ENCODE assay signal across 8 cellular contexts in the genomic region with DNA sequence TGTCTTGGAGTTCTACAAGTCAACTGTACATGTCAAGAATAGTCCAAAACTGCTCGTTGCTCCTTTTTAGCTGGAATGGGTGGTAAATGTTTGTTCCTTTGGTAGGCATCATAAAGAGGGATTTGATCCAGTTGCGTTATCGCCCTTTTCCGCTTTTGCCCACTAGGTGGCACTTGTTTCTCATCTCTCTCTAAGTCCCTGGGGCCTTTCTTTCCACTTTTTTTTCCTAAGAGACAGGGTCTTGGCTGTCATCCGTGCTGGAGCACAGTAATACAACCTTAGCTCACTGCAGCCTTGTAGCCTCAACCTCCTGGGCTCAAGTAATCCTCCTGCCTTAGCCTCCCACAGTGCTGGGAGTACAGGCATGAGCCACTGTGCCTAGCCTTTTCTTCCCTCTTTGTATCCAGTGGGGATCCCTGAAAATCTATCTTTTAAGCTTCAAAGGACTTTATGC. TPM values are rescaled to one million over a fixed set of nuclear protein-coding genes. Genes with fewer than 3 reads are reported as not detected.
A peak's percentile ranks its signal among the peaks of the same experiment; 100 is the strongest.
DNase-seq lines count a peak whose midpoint lies in the region; ATAC-seq, FAIRE-seq and TF ChIP-seq lines count a peak whose summit lies in the region.

No MANE protein-coding gene starts in this region.

- no peak overlapping the region for H2BK12ac ChIP-seq in H1 (ENCODE audit: low read depth, low read length)

- TF ChIP-seq EP300 in H1 (IDR thresholded peaks at IDR 0.05; ENCODE audit: borderline replicate concordance in 1 of 2, low read depth in 2 of 2, low read length in 2 of 2) = no peak

- H3K23me2 ChIP-seq in H1 (ENCODE audit: low read depth, low read length) = no peaks in the 10 kb centered on the region

- H4K20me1 ChIP-seq in H1 (replicated peaks in 1 of 2; ENCODE audit: control insufficient read depth in 1 of 2, insufficient read depth in 2 of 2, low read length in 2 of 2) = peaks cover 0 to 1% of the 10 kb centered on the region in 2 experiments

- H3K27ac ChIP-seq in H1 (ENCODE audit: low read depth, low read length) = no peak overlapping the region

- no peak overlapping the region for H3K56ac ChIP-seq in H1 (replicated peaks; ENCODE audit: insufficient read length, low read depth, low read length)

- no peak overlapping the region for H4K5ac ChIP-seq in H1 (ENCODE audit: insufficient read length, low read depth, low read length)

- POLR2A ChIA-PET in activated CD4-positive, alpha-beta memory T cell treated with anti-CD3 and anti-CD28 coated beads for 36 hours (lab: Charles Lee) = no interaction called here
- POLR2A ChIA-PET in H1 (lab: Charles Lee; ENCODE audit: partially characterized antibody) = interaction anchor here (1.1 to 3.5 kb wide), 8 partner anchors 8 to 60 kb away, joined by 3 to 10 read pairs (median 5); partner anchors contain the start of genes GTPBP2, POLH and XPO5

- DNase-seq in CD1c-positive myeloid dendritic cell (ENCODE audit: extremely low spot score) (peak; percentile 66), HPDE6-E6E7 (ENCODE audit: extremely low spot score) (peak; percentile 39), NCI-H774 (lab: John Stamatoyannopoulos, UW) (peak; percentile 50), H1 (ENCODE audit: low read depth in 1 of 2, low spot score in 2 of 2) (peak; percentile 17 to 84), mesothelial cell of epicardium (ENCODE audit: low spot score in 2 of 2, unreplicated experiment in 2 of 2) (peak in 1 of 2 experiments; percentile 72)
- peak; percentile 69 for DNase-seq in activated CD4-positive, alpha-beta memory T cell treated with anti-CD3 and anti-CD28 coated beads for 36 hours
- DNase-seq in stimulated activated naive B cell treated with anti-CD40 and anti-IgM and Interleukin-4, amounts not matched to agents 10 μg/mL and 1 μg/mL and 100 μg/mL, for 72 hours = no peak

- peaks cover 2 to 9% (median 5%) of the 10 kb centered on the region in 4 experiments; a peak in 5 of 8 replicates for H3K36me3 ChIP-seq in H1 (ENCODE audit: control insufficient read depth in 2 of 4, insufficient read depth in 4 of 4, low read length in 3 of 4)

- H3K9me3 ChIP-seq in H1 (ENCODE audit: insufficient read depth in 2 of 2, low read depth in 1 of 2, low read length in 1 of 2) = no peaks in the 10 kb centered on the region

- H3K36me3 Mint-ChIP-seq in activated CD4-positive, alpha-beta memory T cell treated with anti-CD3 and anti-CD28 coated beads for 36 hours = peaks cover 37% of the 10 kb centered on the region
- peaks cover 21% of the 10 kb centered on the region for H3K36me3 Mint-ChIP-seq in mesothelial cell of epicardium
- peaks cover 22 to 32% of the 10 kb centered on the region in 2 donors for H3K36me3 Mint-ChIP-seq in stimulated activated naive B cell treated with anti-CD40 and anti-IgM and Interleukin-4, amounts not matched to agents 10 μg/mL and 1 μg/mL and 100 μg/mL, for 72 hours

- H2AK5ac ChIP-seq in H1 (ENCODE audit: low read depth, low read length) = no peak overlapping the region

- no peak overlapping the region for H4K91ac ChIP-seq in H1 (replicated peaks; ENCODE audit: insufficient read length, low read length)

- no peak overlapping the region for H2BK5ac ChIP-seq in H1 (ENCODE audit: low read depth, low read length)

- no peak overlapping the region for H3K4me3 Mint-ChIP-seq in activated CD4-positive, alpha-beta memory T cell treated with anti-CD3 and anti-CD28 coated beads for 36 hours
- no peak overlapping the region for H3K4me3 Mint-ChIP-seq in mesothelial cell of epicardium
- no peak overlapping the region for H3K4me3 Mint-ChIP-seq in stimulated activated naive B cell treated with anti-CD40 and anti-IgM and Interleukin-4, amounts not matched to agents 10 μg/mL and 1 μg/mL and 100 μg/mL, for 72 hours

- ATAC-seq in stimulated activated naive B cell treated with anti-CD40 and anti-IgM and Interleukin-4, amounts not matched to agents 10 μg/mL and 1 μg/mL and 100 μg/mL, for 72 hours (replicated peaks) = peak; percentile 38 to 50
- no peak for ATAC-seq in HG02884 (IDR thresholded peaks at IDR 0.05; ENCODE audit: unreplicated experiment)

- no peak overlapping the region for H2BK120ac ChIP-seq in H1 (replicated peaks; ENCODE audit: low read depth, low read length)

- H3K79me2 ChIP-seq in H1 (ENCODE audit: control insufficient read depth in 1 of 2, insufficient read depth in 2 of 2, low read length in 2 of 2) = no peaks in the 10 kb centered on the region

- CTCF ChIA-PET in activated CD4-positive, alpha-beta memory T cell treated with anti-CD3 and anti-CD28 coated beads for 36 hours (lab: Charles Lee) = interaction anchor here (0.7 to 2.4 kb wide), 20 partner anchors 8 to 475 kb away, joined by 3 to 23 read pairs (median 4); partner anchors contain the start of genes GTPBP2, MAD2L1BP, POLR1C and YIPF3
- CTCF ChIA-PET in H1 (lab: Charles Lee; ENCODE audit: partially characterized antibody) = interaction anchor here (0.7 to 3.6 kb wide), 22 partner anchors 10 to 474 kb away, joined by 3 to 23 read pairs (median 4); partner anchors contain the start of genes GTPBP2 and RSPH9

- H3K27me3 Mint-ChIP-seq in activated CD4-positive, alpha-beta memory T cell treated with anti-CD3 and anti-CD28 coated beads for 36 hours = no peaks in the 10 kb centered on the region
- H3K27me3 Mint-ChIP-seq in mesothelial cell of epicardium (ENCODE audit: low read depth) = no peaks in the 10 kb centered on the region
- no peaks in the 10 kb centered on the region for H3K27me3 Mint-ChIP-seq in stimulated activated naive B cell treated with anti-CD40 and anti-IgM and Interleukin-4, amounts not matched to agents 10 μg/mL and 1 μg/mL and 100 μg/mL, for 72 hours

- peak; percentile 64 to 72 for TF ChIP-seq RAD21 in H1 (IDR thresholded peaks at IDR 0.05 in 1 of 2, conservative IDR thresholded peaks at IDR 0.05 in 1 of 2; ENCODE audit: low read depth in 2 of 2, low read length in 2 of 2)

- no peak overlapping the region for H3K4me2 ChIP-seq in H1 (ENCODE audit: insufficient read depth in 1 of 2, low read depth in 2 of 2, low read length in 2 of 2)

- H2BK15ac ChIP-seq in H1 (ENCODE audit: low read length) = no peak overlapping the region

- no peak overlapping the region for H2BK20ac ChIP-seq in H1 (ENCODE audit: low read length)

- no peak overlapping the region for H3K9ac ChIP-seq in H1 (replicated peaks in 1 of 4; ENCODE audit: extremely low read depth in 1 of 4, low read depth in 3 of 4, low read length in 3 of 4)

- no peaks in the 10 kb centered on the region for H3K9me3 Mint-ChIP-seq in activated CD4-positive, alpha-beta memory T cell treated with anti-CD3 and anti-CD28 coated beads for 36 hours
- no peaks in the 10 kb centered on the region for H3K9me3 Mint-ChIP-seq in mesothelial cell of epicardium
- no peaks in the 10 kb centered on the region for H3K9me3 Mint-ChIP-seq in stimulated activated naive B cell treated with anti-CD40 and anti-IgM and Interleukin-4, amounts not matched to agents 10 μg/mL and 1 μg/mL and 100 μg/mL, for 72 hours

- TF ChIP-seq CTCF in H1 (IDR thresholded peaks at IDR 0.05; ENCODE audit: control extremely low read depth in 1 of 3, insufficient read depth in 1 of 3, low read depth in 1 of 3, low read length in 3 of 3) (peak; percentile 14 to 90 (median 72)), mesothelial cell of epicardium (IDR thresholded peaks at IDR 0.05; ENCODE audit: unreplicated experiment) (peak; percentile 83)

- H3K4me3 ChIP-seq in H1 (ENCODE audit: extremely low read depth in 1 of 4, insufficient read depth in 2 of 4, low read depth in 3 of 4, low read length in 4 of 4) = no peak overlapping the region

- no peak overlapping the region for H3K4ac ChIP-seq in H1 (replicated peaks; ENCODE audit: insufficient read length, low read depth, low read length)

- no peak overlapping the region for H3K23ac ChIP-seq in H1 (ENCODE audit: insufficient read length)

- no peak overlapping the region for H3K27ac Mint-ChIP-seq in activated CD4-positive, alpha-beta memory T cell treated with anti-CD3 and anti-CD28 coated beads for 36 hours
- no peak overlapping the region for H3K27ac Mint-ChIP-seq in mesothelial cell of epicardium
- H3K27ac Mint-ChIP-seq in stimulated activated naive B cell treated with anti-CD40 and anti-IgM and Interleukin-4, amounts not matched to agents 10 μg/mL and 1 μg/mL and 100 μg/mL, for 72 hours = no peak overlapping the region

- TF ChIP-seq POLR2A in H1 (IDR thresholded peaks at IDR 0.05; ENCODE audit: control extremely low read depth in 1 of 2, low read depth in 2 of 2, low read length in 2 of 2) = no peak

- no peaks in the 10 kb centered on the region for H3K27me3 ChIP-seq in H1 (replicated peaks in 1 of 4; ENCODE audit: control insufficient read depth in 3 of 4, extremely low read depth in 1 of 4, insufficient read depth in 3 of 4, low read length in 3 of 4)

- peaks cover 3% of the 10 kb centered on the region for H3K4me1 Mint-ChIP-seq in activated CD4-positive, alpha-beta memory T cell treated with anti-CD3 and anti-CD28 coated beads for 36 hours (ENCODE audit: low read depth)
- H3K4me1 Mint-ChIP-seq in mesothelial cell of epicardium = peaks cover 2% of the 10 kb centered on the region
- peaks cover 11 to 13% of the 10 kb centered on the region in 2 donors for H3K4me1 Mint-ChIP-seq in stimulated activated naive B cell treated with anti-CD40 and anti-IgM and Interleukin-4, amounts not matched to agents 10 μg/mL and 1 μg/mL and 100 μg/mL, for 72 hours

- WGBS in H1 (ENCODE audit: extremely low coverage in 1 of 2, insufficient coverage in 1 of 2, insufficient read length in 1 of 2, insufficient replicate concordance in 2 of 2, low coverage in 1 of 2, low lambda C conversion rate in 2 of 2, missing lambda C conversion rate in 1 of 2), 2 experiments = 12% methylated on average over 5 of the region's 5 CpGs; no CpG with 5 or more reads in 1 of the 2 experiments

- H3K4me1 ChIP-seq in H1 (replicated peaks in 1 of 4; ENCODE audit: control insufficient read depth in 3 of 4, insufficient read depth in 4 of 4, low read length in 3 of 4) = no peaks in the 10 kb centered on the region

- intact Hi-C loops in activated CD4-positive, alpha-beta memory T cell treated with anti-CD3 and anti-CD28 coated beads for 36 hours (cut with micrococcal nuclease) = loop anchor here (10.0 kb wide), 1 partner anchor 466 kb away; no protein-coding TSS in a partner anchor

- no peak overlapping the region for H3K14ac ChIP-seq in H1 (ENCODE audit: insufficient read length)

- peak; percentile 70 for FAIRE-seq in H1 (lab: Jason Lieb, UNC)

- H2AFZ ChIP-seq in H1 (ENCODE audit: low read length) = no peak overlapping the region

- H4K8ac ChIP-seq in H1 (ENCODE audit: extremely low read depth, insufficient read depth, low read length) = no peak overlapping the region

- no peaks in the 10 kb centered on the region for H3K79me1 ChIP-seq in H1 (ENCODE audit: low read depth, low read length)

- H3K18ac ChIP-seq in H1 (ENCODE audit: extremely low read depth, low read length) = no peak overlapping the region

RNA-seq across cellular contexts. Expression of gene GTPBP2, which starts 20.7 kb away (rescaled TPM):
- 10 to 100 TPM; 72.6 to 72.8 TPM for total RNA-seq in activated CD4-positive, alpha-beta memory T cell treated with anti-CD3 and anti-CD28 coated beads for 36 hours
- 52.5 and 58.3 TPM in 2 replicates for total RNA-seq in H1 (2021; fragmentation: NEBNext Ultra II Directional; extraction: Animal tissue kit (Norgen Biotek cat#: 25700))
- polyA plus RNA-seq in H1 (2011; rRNA removed) = 86.1 and 88.3 TPM in 2 replicates
- polyA plus RNA-seq in H1 (2011; cell fraction: cytosol; rRNA removed) = 84.9 TPM
- polyA plus RNA-seq in H1 (2011; cell fraction: nucleus; rRNA removed) = 238 TPM
- 60.0 to 72.8 TPM (median 65.5 TPM) in 4 replicates for polyA plus RNA-seq in H1 (2012, experiment 1 of 2)
- 37.8 TPM for polyA plus RNA-seq in H1 (2012, experiment 2 of 2)
- 53.6 TPM for polyA plus RNA-seq in H1 (2013, experiment 1 of 2)
- polyA plus RNA-seq in H1 (2013, experiment 2 of 2) = 49.6 TPM
- polyA minus RNA-seq in H1 (2011; rRNA and poly(A)+ RNA removed) = 61.9 and 68.3 TPM in 2 replicates
- 27.6 TPM for polyA minus RNA-seq in H1 (2011; cell fraction: cytosol; rRNA and poly(A)+ RNA removed)
- 71.3 TPM for polyA minus RNA-seq in H1 (2011; cell fraction: nucleus; rRNA and poly(A)+ RNA removed)
- 76.5 to 78.0 TPM (median 77.6 TPM) in 3 replicates for total RNA-seq in mesothelial cell of epicardium

RNA-seq across cellular contexts. Expression of gene MAD2L1BP, which starts 27.3 kb away (rescaled TPM):
- 10 to 100 TPM; 29.1 to 31.6 TPM for total RNA-seq in activated CD4-positive, alpha-beta memory T cell treated with anti-CD3 and anti-CD28 coated beads for 36 hours
- total RNA-seq in H1 (2021; fragmentation: NEBNext Ultra II Directional; extraction: Animal tissue kit (Norgen Biotek cat#: 25700)) = 34.1 and 35.5 TPM in 2 replicates
- 65.3 and 70.0 TPM in 2 replicates for polyA plus RNA-seq in H1 (2011; rRNA removed)
- polyA plus RNA-seq in H1 (2011; cell fraction: cytosol; rRNA removed) = 57.7 TPM
- 40.1 TPM for polyA plus RNA-seq in H1 (2011; cell fraction: nucleus; rRNA removed)
- polyA plus RNA-seq in H1 (2012, experiment 1 of 2) = 32.2 to 40.8 TPM (median 36.1 TPM) in 4 replicates
- 42.6 TPM for polyA plus RNA-seq in H1 (2012, experiment 2 of 2)
- 29.3 TPM for polyA plus RNA-seq in H1 (2013, experiment 1 of 2)
- polyA plus RNA-seq in H1 (2013, experiment 2 of 2) = 27.1 TPM
- 59.5 and 62.2 TPM in 2 replicates for polyA minus RNA-seq in H1 (2011; rRNA and poly(A)+ RNA removed)
- polyA minus RNA-seq in H1 (2011; cell fraction: cytosol; rRNA and poly(A)+ RNA removed) = 16.1 TPM
- 23.2 TPM for polyA minus RNA-seq in H1 (2011; cell fraction: nucleus; rRNA and poly(A)+ RNA removed)
- 23.4 to 24.4 TPM (median 23.6 TPM) in 3 replicates for total RNA-seq in mesothelial cell of epicardium

RNA-seq across cellular contexts. Expression of gene POLH, which starts 32.4 kb away (rescaled TPM):
- 10 to 100 TPM; 52.1 to 52.5 TPM for total RNA-seq in activated CD4-positive, alpha-beta memory T cell treated with anti-CD3 and anti-CD28 coated beads for 36 hours
- 11.3 and 12.4 TPM in 2 replicates for total RNA-seq in H1 (2021; fragmentation: NEBNext Ultra II Directional; extraction: Animal tissue kit (Norgen Biotek cat#: 25700))
- 3.8 and 5.8 TPM in 2 replicates for polyA plus RNA-seq in H1 (2011; rRNA removed)
- 4.9 TPM for polyA plus RNA-seq in H1 (2011; cell fraction: cytosol; rRNA removed)
- 5.2 TPM for polyA plus RNA-seq in H1 (2011; cell fraction: nucleus; rRNA removed)
- 7.0 to 16.1 TPM (median 8.4 TPM) in 4 replicates for polyA plus RNA-seq in H1 (2012, experiment 1 of 2)
- 2.7 TPM for polyA plus RNA-seq in H1 (2012, experiment 2 of 2)
- polyA plus RNA-seq in H1 (2013, experiment 1 of 2) = 2.4 TPM
- polyA plus RNA-seq in H1 (2013, experiment 2 of 2) = 2.7 TPM
- 10.0 and 22.0 TPM in 2 replicates for polyA minus RNA-seq in H1 (2011; rRNA and poly(A)+ RNA removed)
- polyA minus RNA-seq in H1 (2011; cell fraction: cytosol; rRNA and poly(A)+ RNA removed) = 5.9 TPM
- polyA minus RNA-seq in H1 (2011; cell fraction: nucleus; rRNA and poly(A)+ RNA removed) = 12.7 TPM
- total RNA-seq in mesothelial cell of epicardium = 16.3 to 21.8 TPM (median 18.9 TPM) in 3 replicates

RNA-seq across cellular contexts. Expression of gene XPO5, which starts 32.5 kb away (rescaled TPM):
- total RNA-seq in activated CD4-positive, alpha-beta memory T cell treated with anti-CD3 and anti-CD28 coated beads for 36 hours = 10 to 100 TPM; 83.7 to 97.9 TPM
- 95.7 and 101 TPM in 2 replicates for total RNA-seq in H1 (2021; fragmentation: NEBNext Ultra II Directional; extraction: Animal tissue kit (Norgen Biotek cat#: 25700))
- polyA plus RNA-seq in H1 (2011; rRNA removed) = 62.2 and 80.6 TPM in 2 replicates
- 83.3 TPM for polyA plus RNA-seq in H1 (2011; cell fraction: cytosol; rRNA removed)
- polyA plus RNA-seq in H1 (2011; cell fraction: nucleus; rRNA removed) = 120 TPM
- polyA plus RNA-seq in H1 (2012, experiment 1 of 2) = 64.9 to 77.3 TPM (median 75.1 TPM) in 4 replicates
- polyA plus RNA-seq in H1 (2012, experiment 2 of 2) = 18.4 TPM
- 52.4 TPM for polyA plus RNA-seq in H1 (2013, experiment 1 of 2)
- 45.8 TPM for polyA plus RNA-seq in H1 (2013, experiment 2 of 2)
- 156 and 234 TPM in 2 replicates for polyA minus RNA-seq in H1 (2011; rRNA and poly(A)+ RNA removed)
- polyA minus RNA-seq in H1 (2011; cell fraction: cytosol; rRNA and poly(A)+ RNA removed) = 49.3 TPM
- polyA minus RNA-seq in H1 (2011; cell fraction: nucleus; rRNA and poly(A)+ RNA removed) = 83.0 TPM
- total RNA-seq in mesothelial cell of epicardium = 58.1 to 62.6 TPM (median 58.7 TPM) in 3 replicates

RNA-seq across cellular contexts. Expression of gene RSPH9, which starts 36.5 kb away (rescaled TPM):
- not detected for total RNA-seq in activated CD4-positive, alpha-beta memory T cell treated with anti-CD3 and anti-CD28 coated beads for 36 hours
- 0.15 TPM in 1 of 2 replicates, not detected in the other for total RNA-seq in H1 (2021; fragmentation: NEBNext Ultra II Directional; extraction: Animal tissue kit (Norgen Biotek cat#: 25700))
- 0.23 and 0.25 TPM in 2 replicates for polyA plus RNA-seq in H1 (2011; rRNA removed)
- 0.23 TPM for polyA plus RNA-seq in H1 (2011; cell fraction: cytosol; rRNA removed)
- 0.36 TPM for polyA plus RNA-seq in H1 (2011; cell fraction: nucleus; rRNA removed)
- 0.73 to 0.93 TPM (median 0.80 TPM) in 4 replicates for polyA plus RNA-seq in H1 (2012, experiment 1 of 2)
- polyA plus RNA-seq in H1 (2012, experiment 2 of 2) = 1.00 TPM
- 0.22 TPM for polyA plus RNA-seq in H1 (2013, experiment 1 of 2)
- polyA plus RNA-seq in H1 (2013, experiment 2 of 2) = 0.15 TPM
- polyA minus RNA-seq in H1 (2011; rRNA and poly(A)+ RNA removed) = 0.06 and 0.22 TPM in 2 replicates
- not detected for polyA minus RNA-seq in H1 (2011; cell fraction: cytosol; rRNA and poly(A)+ RNA removed)
- 0.30 TPM for polyA minus RNA-seq in H1 (2011; cell fraction: nucleus; rRNA and poly(A)+ RNA removed)
- total RNA-seq in mesothelial cell of epicardium = 0.80 to 0.88 TPM (median 0.82 TPM) in 3 replicates
